ENCODE assay signal across 8 cellular contexts in the genomic region with DNA sequence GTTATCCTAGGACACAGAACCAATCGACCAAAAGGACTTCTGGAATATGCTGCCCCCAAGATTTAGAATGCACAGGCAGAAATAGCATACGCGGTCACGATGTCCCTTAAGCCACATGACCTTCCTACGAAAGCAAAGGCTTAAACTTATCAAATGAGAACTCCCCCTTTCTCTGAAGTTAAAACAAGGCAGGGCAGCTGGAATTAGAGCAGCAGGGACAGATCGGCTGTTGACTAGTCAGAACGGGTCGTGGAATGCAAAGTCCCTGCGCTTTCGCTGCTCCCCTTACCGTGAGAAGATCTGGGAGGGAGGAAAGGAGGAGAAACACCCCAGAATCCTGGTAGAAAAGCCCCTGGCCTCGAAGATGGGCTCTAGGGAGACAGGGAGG. TPM values are rescaled to one million over a fixed set of nuclear protein-coding genes. Genes with fewer than 3 reads are reported as not detected.
DNase-seq lines count a peak whose midpoint lies in the region; ATAC-seq lines count a peak whose summit lies in the region.

No MANE protein-coding gene starts in this region.

- ATAC-seq in GM19455 (IDR thresholded peaks at IDR 0.05; ENCODE audit: unreplicated experiment) (peak; percentile 26), HG03565 (IDR thresholded peaks at IDR 0.05; ENCODE audit: unreplicated experiment) (peak; percentile 9)

- DNase-seq in DMS53 treated with DMSO at 0.1 percent for 48 hours (lab: John Stamatoyannopoulos, UW; ENCODE audit: unreplicated experiment) (peak; percentile 84), NCI-H748 treated with DMSO at 0.1 percent for 48 hours (lab: John Stamatoyannopoulos, UW) (peak; percentile 96), globus pallidus (ENCODE audit: low spot score) (peak; percentile 93), nucleus accumbens (lab: John Stamatoyannopoulos, UW) (peak in 48 of 56 donors; percentile 22 to 91 (median 78)), posterior vena cava (ENCODE audit: low spot score) (no peak)
- peak; percentile 15 for DNase-seq in activated T-helper 9 cell treated with anti-CD3 and anti-CD28 coated beads, Interleukin-2, amount 50 U/mL, for 16 hours (ENCODE audit: low read depth)

- intact Hi-C loops in posterior vena cava (cut with DNase I) = loop anchor here in 1 of 2 donors (2.0 to 10.0 kb wide), 2 partner anchors 152 to 248 kb away; a partner anchor contains a TSS

RNA-seq across cellular contexts. Expression of a gene that starts 0.8 kb away (rescaled TPM):
- total RNA-seq in posterior vena cava = 10 to 100 TPM; 13.8 to 14.2 TPM
